ENCODE assay signal across 1 cellular context in the genomic region with DNA sequence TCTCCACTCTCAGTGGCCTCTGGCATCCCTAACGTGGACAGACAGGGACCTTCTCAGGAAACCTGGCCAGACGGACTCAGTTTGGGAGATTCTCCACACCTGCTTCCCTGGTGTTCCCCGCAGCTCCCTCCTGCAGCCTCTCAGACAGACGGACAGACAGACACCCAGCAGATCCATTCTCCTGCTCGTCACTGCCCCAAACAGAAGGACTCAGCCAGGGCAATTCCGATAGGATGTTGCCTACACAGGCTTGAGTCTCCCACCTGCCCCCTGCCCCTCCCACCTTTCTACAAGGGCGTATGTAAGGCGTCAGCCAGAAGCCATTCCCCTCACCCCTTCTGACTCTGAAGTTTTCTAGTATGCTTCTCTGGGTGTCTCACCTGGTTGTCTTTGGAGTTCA.
TF ChIP-seq lines count a peak whose summit lies in the region.

No MANE protein-coding gene starts in this region.

TF ChIP-seq in GM23338, 12 proteins besides CTCF, POLR2A, EP300 and RAD21:
- TF ChIP-seq EZH2phosphoT487 (IDR thresholded peaks at IDR 0.05; ENCODE audit: unreplicated experiment) (no peak), STAT1 (IDR thresholded peaks at IDR 0.05; ENCODE audit: unreplicated experiment) (no peak), CREB1 (CRISPR knock-in tag; IDR thresholded peaks at IDR 0.05; ENCODE audit: low read depth) (no peak), JUNB (IDR thresholded peaks at IDR 0.05; ENCODE audit: unreplicated experiment) (no peak), POLR2AphosphoS5 (IDR thresholded peaks at IDR 0.05; ENCODE audit: low read depth) (no peak), NANOG (IDR thresholded peaks at IDR 0.05; ENCODE audit: borderline replicate concordance) (no peak), ZNF331 (CRISPR knock-in tag; IDR thresholded peaks at IDR 0.05; ENCODE audit: low read depth) (no peak), ZNF114 (CRISPR knock-in tag; IDR thresholded peaks at IDR 0.05) (no peak), EZH2 (IDR thresholded peaks at IDR 0.05; ENCODE audit: low read depth, unreplicated experiment) (no peak)
- TF ChIP-seq, protein P1, sequence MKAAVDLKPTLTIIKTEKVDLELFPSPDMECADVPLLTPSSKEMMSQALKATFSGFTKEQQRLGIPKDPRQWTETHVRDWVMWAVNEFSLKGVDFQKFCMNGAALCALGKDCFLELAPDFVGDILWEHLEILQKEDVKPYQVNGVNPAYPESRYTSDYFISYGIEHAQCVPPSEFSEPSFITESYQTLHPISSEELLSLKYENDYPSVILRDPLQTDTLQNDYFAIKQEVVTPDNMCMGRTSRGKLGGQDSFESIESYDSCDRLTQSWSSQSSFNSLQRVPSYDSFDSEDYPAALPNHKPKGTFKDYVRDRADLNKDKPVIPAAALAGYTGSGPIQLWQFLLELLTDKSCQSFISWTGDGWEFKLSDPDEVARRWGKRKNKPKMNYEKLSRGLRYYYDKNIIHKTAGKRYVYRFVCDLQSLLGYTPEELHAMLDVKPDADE (IDR thresholded peaks at IDR 0.05), result no peak
- TF ChIP-seq, protein P2, sequence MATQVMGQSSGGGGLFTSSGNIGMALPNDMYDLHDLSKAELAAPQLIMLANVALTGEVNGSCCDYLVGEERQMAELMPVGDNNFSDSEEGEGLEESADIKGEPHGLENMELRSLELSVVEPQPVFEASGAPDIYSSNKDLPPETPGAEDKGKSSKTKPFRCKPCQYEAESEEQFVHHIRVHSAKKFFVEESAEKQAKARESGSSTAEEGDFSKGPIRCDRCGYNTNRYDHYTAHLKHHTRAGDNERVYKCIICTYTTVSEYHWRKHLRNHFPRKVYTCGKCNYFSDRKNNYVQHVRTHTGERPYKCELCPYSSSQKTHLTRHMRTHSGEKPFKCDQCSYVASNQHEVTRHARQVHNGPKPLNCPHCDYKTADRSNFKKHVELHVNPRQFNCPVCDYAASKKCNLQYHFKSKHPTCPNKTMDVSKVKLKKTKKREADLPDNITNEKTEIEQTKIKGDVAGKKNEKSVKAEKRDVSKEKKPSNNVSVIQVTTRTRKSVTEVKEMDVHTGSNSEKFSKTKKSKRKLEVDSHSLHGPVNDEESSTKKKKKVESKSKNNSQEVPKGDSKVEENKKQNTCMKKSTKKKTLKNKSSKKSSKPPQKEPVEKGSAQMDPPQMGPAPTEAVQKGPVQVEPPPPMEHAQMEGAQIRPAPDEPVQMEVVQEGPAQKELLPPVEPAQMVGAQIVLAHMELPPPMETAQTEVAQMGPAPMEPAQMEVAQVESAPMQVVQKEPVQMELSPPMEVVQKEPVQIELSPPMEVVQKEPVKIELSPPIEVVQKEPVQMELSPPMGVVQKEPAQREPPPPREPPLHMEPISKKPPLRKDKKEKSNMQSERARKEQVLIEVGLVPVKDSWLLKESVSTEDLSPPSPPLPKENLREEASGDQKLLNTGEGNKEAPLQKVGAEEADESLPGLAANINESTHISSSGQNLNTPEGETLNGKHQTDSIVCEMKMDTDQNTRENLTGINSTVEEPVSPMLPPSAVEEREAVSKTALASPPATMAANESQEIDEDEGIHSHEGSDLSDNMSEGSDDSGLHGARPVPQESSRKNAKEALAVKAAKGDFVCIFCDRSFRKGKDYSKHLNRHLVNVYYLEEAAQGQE (IDR thresholded peaks at IDR 0.05; ENCODE audit: unreplicated experiment), result no peak
- TF ChIP-seq, protein P3, sequence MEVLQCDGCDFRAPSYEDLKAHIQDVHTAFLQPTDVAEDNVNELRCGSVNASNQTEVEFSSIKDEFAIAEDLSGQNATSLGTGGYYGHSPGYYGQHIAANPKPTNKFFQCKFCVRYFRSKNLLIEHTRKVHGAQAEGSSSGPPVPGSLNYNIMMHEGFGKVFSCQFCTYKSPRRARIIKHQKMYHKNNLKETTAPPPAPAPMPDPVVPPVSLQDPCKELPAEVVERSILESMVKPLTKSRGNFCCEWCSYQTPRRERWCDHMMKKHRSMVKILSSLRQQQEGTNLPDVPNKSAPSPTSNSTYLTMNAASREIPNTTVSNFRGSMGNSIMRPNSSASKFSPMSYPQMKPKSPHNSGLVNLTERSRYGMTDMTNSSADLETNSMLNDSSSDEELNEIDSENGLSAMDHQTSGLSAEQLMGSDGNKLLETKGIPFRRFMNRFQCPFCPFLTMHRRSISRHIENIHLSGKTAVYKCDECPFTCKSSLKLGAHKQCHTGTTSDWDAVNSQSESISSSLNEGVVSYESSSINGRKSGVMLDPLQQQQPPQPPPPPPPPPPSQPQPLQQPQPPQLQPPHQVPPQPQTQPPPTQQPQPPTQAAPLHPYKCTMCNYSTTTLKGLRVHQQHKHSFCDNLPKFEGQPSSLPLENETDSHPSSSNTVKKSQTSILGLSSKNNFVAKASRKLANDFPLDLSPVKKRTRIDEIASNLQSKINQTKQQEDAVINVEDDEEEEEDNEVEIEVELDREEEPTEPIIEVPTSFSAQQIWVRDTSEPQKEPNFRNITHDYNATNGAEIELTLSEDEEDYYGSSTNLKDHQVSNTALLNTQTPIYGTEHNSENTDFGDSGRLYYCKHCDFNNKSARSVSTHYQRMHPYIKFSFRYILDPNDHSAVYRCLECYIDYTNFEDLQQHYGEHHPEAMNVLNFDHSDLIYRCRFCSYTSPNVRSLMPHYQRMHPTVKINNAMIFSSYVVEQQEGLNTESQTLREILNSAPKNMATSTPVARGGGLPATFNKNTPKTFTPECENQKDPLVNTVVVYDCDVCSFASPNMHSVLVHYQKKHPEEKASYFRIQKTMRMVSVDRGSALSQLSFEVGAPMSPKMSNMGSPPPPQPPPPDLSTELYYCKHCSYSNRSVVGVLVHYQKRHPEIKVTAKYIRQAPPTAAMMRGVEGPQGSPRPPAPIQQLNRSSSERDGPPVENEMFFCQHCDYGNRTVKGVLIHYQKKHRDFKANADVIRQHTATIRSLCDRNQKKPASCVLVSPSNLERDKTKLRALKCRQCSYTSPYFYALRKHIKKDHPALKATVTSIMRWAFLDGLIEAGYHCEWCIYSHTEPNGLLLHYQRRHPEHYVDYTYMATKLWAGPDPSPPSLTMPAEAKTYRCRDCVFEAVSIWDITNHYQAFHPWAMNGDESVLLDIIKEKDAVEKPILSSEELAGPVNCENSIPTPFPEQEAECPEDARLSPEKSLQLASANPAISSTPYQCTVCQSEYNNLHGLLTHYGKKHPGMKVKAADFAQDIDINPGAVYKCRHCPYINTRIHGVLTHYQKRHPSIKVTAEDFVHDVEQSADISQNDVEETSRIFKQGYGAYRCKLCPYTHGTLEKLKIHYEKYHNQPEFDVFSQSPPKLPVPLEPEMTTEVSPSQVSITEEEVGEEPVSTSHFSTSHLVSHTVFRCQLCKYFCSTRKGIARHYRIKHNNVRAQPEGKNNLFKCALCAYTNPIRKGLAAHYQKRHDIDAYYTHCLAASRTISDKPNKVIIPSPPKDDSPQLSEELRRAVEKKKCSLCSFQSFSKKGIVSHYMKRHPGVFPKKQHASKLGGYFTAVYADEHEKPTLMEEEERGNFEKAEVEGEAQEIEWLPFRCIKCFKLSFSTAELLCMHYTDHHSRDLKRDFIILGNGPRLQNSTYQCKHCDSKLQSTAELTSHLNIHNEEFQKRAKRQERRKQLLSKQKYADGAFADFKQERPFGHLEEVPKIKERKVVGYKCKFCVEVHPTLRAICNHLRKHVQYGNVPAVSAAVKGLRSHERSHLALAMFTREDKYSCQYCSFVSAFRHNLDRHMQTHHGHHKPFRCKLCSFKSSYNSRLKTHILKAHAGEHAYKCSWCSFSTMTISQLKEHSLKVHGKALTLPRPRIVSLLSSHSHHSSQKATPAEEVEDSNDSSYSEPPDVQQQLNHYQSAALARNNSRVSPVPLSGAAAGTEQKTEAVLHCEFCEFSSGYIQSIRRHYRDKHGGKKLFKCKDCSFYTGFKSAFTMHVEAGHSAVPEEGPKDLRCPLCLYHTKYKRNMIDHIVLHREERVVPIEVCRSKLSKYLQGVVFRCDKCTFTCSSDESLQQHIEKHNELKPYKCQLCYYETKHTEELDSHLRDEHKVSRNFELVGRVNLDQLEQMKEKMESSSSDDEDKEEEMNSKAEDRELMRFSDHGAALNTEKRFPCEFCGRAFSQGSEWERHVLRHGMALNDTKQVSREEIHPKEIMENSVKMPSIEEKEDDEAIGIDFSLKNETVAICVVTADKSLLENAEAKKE (CRISPR knock-in tag; IDR thresholded peaks at IDR 0.05), result no peak
